In the genomic region with DNA sequence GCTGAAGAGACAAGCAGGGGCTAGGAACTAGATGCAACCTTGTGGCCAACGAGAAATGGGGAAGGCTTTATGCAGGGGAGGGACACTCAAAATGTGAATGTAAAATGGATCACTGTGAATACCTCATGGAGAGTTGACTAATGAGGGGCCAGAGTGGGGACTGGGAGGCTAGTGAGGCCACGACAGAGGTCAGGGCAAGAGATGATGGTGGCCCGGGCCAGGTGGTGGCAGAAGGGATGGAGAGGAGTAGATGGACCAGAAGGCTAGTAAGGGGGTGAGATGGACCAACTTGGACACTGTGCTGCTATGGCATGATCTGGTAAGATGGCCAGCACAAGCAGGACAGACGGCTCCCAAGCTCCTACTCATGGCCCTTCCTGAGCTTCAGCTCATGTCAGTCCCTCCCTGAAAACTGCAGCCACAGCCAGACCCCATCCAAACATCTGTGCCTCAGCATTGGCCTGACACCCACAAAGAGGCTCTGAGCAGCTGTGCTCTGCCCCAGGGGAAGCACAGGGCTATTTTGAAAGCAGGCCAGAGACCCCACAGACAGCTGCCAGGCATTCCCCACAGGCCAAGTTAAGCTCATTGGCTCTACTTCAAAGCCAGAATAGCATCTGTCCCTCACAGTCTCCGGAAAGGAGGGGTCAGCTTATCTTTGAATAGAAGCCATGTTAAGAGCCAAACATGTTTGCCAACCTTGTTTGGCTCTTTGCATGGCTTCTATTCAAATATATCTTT, we compare ENCODE assay signal across 13 cellular contexts. TPM values are rescaled to one million over a fixed set of nuclear protein-coding genes. Genes with fewer than 3 reads are reported as not detected.
A peak's percentile ranks its signal among the peaks of the same experiment; 100 is the strongest.
DNase-seq lines count a peak whose midpoint lies in the region; ATAC-seq, FAIRE-seq and TF ChIP-seq lines count a peak whose summit lies in the region.
"Had no signal": no experiment of that assay in that cellular context is flagged by ENCODE, and none has a peak within 500 bp of the region (broad histone marks: within the 10 kb centered on the region; RNA-seq: fewer than 3 reads in every experiment).

No MANE protein-coding gene starts in this region.

- H3K27ac ChIP-seq in GM12878 (ENCODE audit: control insufficient read depth, insufficient read depth): no peak overlapping the region

- TF ChIP-seq EP300 in GM12878 (IDR thresholded peaks at IDR 0.05; ENCODE audit: borderline replicate concordance in 1 of 2, control insufficient read depth in 1 of 2, low read depth in 2 of 2, low read length in 2 of 2): no peak

- H3K27me3 Mint-ChIP-seq in nephron (ENCODE audit: low read depth): peaks cover 3% of the 10 kb centered on the region
- peaks cover 48% of the 10 kb centered on the region for H3K27me3 Mint-ChIP-seq in activated naive CD4-positive, alpha-beta T cell treated with anti-CD3 and anti-CD28 coated beads, Interleukin-2, amount 10 ng/mL, durations not matched to agents 7 days and 5 days
- H3K27me3 Mint-ChIP-seq: activated T-helper 17 cell treated with anti-CD3 and anti-CD28 coated beads, Interleukin-2, amount 50 U/mL, for 72 hours; CD4-positive, alpha-beta T cell had no signal

- no peak for FAIRE-seq in GM12878 (lab: Jason Lieb, UNC)
- FAIRE-seq: colon had no signal

- in situ Hi-C loops in GM12878 (cut with MboI): no loop called here

- no peaks in the 10 kb centered on the region for H3K36me3 ChIP-seq in GM12878 (ENCODE audit: control insufficient read depth in 2 of 2, insufficient read depth in 2 of 2, low read length in 1 of 2)

- BruUV-seq in GM12878 (replicated peaks; lab: Mats Ljungman, UMichigan): no TSS peak

- TF ChIP-seq RAD21 in GM12878 (IDR thresholded peaks at IDR 0.05; ENCODE audit: insufficient read depth, low read depth, low read length): no peak

- POLR2A ChIA-PET in GM12878 (lab: Charles Lee): interaction anchor here (0.9 to 1.2 kb wide), 3 partner anchors 17 to 285 kb away, joined by 3 read pairs; a partner anchor contains a TSS

- no peak for TF ChIP-seq POLR2A in GM12878 (IDR thresholded peaks at IDR 0.05; ENCODE audit: low read depth, low read length)

- ATAC-seq in GM18868 (IDR thresholded peaks at IDR 0.05; ENCODE audit: unreplicated experiment) (peak; percentile 64), HG03460 (IDR thresholded peaks at IDR 0.05; ENCODE audit: unreplicated experiment) (peak; percentile 59), GM12878 (peak; percentile 69), HG03196 (IDR thresholded peaks at IDR 0.05; ENCODE audit: unreplicated experiment) (no peak)
- ATAC-seq: activated T-helper 17 cell treated with anti-CD3 and anti-CD28 coated beads, Interleukin-2, amount 50 U/mL, for 72 hours had no signal

- intact Hi-C loops in GM12878 (cut with micrococcal nuclease; ENCODE audit: unreplicated experiment): no loop called here

- peaks cover 50% of the 10 kb centered on the region for H3K36me3 Mint-ChIP-seq in nephron (ENCODE audit: low read depth)
- no peaks in the 10 kb centered on the region for H3K36me3 Mint-ChIP-seq in activated naive CD4-positive, alpha-beta T cell treated with anti-CD3 and anti-CD28 coated beads, Interleukin-2, amount 10 ng/mL, durations not matched to agents 7 days and 5 days

- RAD21 ChIA-PET in GM12878 (lab: Charles Lee; ENCODE audit: unreplicated experiment): interaction anchor here (0.6 to 1.6 kb wide), 6 partner anchors 15 to 88 kb away, joined by 3 to 4 read pairs (median 3); a partner anchor contains a TSS

- H4K20me1 ChIP-seq in GM12878 (ENCODE audit: control insufficient read depth, insufficient read depth): no peaks in the 10 kb centered on the region

- H3K4me3 Mint-ChIP-seq in nephron: peak overlapping the region in 2 of 3 experiments; percentile 85 to 93
- H3K4me3 Mint-ChIP-seq in activated naive CD4-positive, alpha-beta T cell treated with anti-CD3 and anti-CD28 coated beads, Interleukin-2, amount 10 ng/mL, durations not matched to agents 7 days and 5 days: no peak overlapping the region
- H3K4me3 Mint-ChIP-seq: activated T-helper 17 cell treated with anti-CD3 and anti-CD28 coated beads, Interleukin-2, amount 50 U/mL, for 72 hours; CD4-positive, alpha-beta T cell; mesothelial cell of epicardium had no signal

- TF ChIP-seq CTCF in GM12878 (IDR thresholded peaks at IDR 0.05 in 2 of 3, conservative IDR thresholded peaks at IDR 0.05 in 1 of 3; ENCODE audit: control insufficient read depth in 2 of 3, extremely low read depth in 1 of 3, insufficient read depth in 1 of 3, low read depth in 3 of 3, low read length in 3 of 3): no peak
- no peak for TF ChIP-seq CTCF in nephron (IDR thresholded peaks at IDR 0.05; ENCODE audit: unreplicated experiment in 3 of 3)

- no peaks in the 10 kb centered on the region for H3K9me3 ChIP-seq in GM12878 (replicated peaks; ENCODE audit: control insufficient read depth, insufficient read depth, low read length)

- whole genome bisulfite sequencing in GM12878 (ENCODE audit: insufficient coverage, insufficient replicate concordance, low lambda C conversion rate, missing lambda C conversion rate): 22% methylated on average over 5 of the region's 5 CpGs

- H3K9me3 Mint-ChIP-seq in nephron: no peaks in the 10 kb centered on the region
- no peaks in the 10 kb centered on the region for H3K9me3 Mint-ChIP-seq in activated naive CD4-positive, alpha-beta T cell treated with anti-CD3 and anti-CD28 coated beads, Interleukin-2, amount 10 ng/mL, durations not matched to agents 7 days and 5 days
- H3K9me3 Mint-ChIP-seq: activated T-helper 17 cell treated with anti-CD3 and anti-CD28 coated beads, Interleukin-2, amount 50 U/mL, for 72 hours; CD4-positive, alpha-beta T cell; mesothelial cell of epicardium had no signal

- H3K4me1 ChIP-seq in GM12878 (ENCODE audit: control insufficient read depth, insufficient read depth, low read length): peaks cover 6% of the 10 kb centered on the region

- no peak overlapping the region for H2AFZ ChIP-seq in GM12878 (ENCODE audit: control insufficient read depth, low read depth, low read length)

- H3K27ac Mint-ChIP-seq in nephron: peak overlapping the region in 2 of 3 experiments; percentile 51 to 69
- H3K27ac Mint-ChIP-seq in activated naive CD4-positive, alpha-beta T cell treated with anti-CD3 and anti-CD28 coated beads, Interleukin-2, amount 10 ng/mL, durations not matched to agents 7 days and 5 days: no peak overlapping the region
- H3K27ac Mint-ChIP-seq: activated T-helper 17 cell treated with anti-CD3 and anti-CD28 coated beads, Interleukin-2, amount 50 U/mL, for 72 hours; CD4-positive, alpha-beta T cell; mesothelial cell of epicardium had no signal

- no peaks in the 10 kb centered on the region for H3K79me2 ChIP-seq in GM12878 (ENCODE audit: control insufficient read depth, insufficient read depth, low read length)

- SMC1A ChIA-PET in GM12878 (lab: Charles Lee; ENCODE audit: uncharacterized antibody, unreplicated experiment): interaction anchor here (0.9 to 6.0 kb wide), 9 partner anchors 9 to 164 kb away, joined by 3 to 28 read pairs (median 6); a partner anchor contains a TSS

- no peak overlapping the region for H3K9ac ChIP-seq in GM12878 (ENCODE audit: control insufficient read depth, insufficient read depth, low read length)

- no peaks in the 10 kb centered on the region for H3K27me3 ChIP-seq in GM12878 (replicated peaks in 1 of 2; ENCODE audit: control insufficient read depth in 2 of 2, insufficient read depth in 2 of 2, low read length in 1 of 2)

- no peak overlapping the region for H3K4me3 ChIP-seq in GM12878
- H3K4me3 ChIP-seq: skin epidermis had no signal

- H3K4me1 Mint-ChIP-seq in nephron: peaks cover 61% of the 10 kb centered on the region
- no peaks in the 10 kb centered on the region for H3K4me1 Mint-ChIP-seq in activated naive CD4-positive, alpha-beta T cell treated with anti-CD3 and anti-CD28 coated beads, Interleukin-2, amount 10 ng/mL, durations not matched to agents 7 days and 5 days
- H3K4me1 Mint-ChIP-seq: activated T-helper 17 cell treated with anti-CD3 and anti-CD28 coated beads, Interleukin-2, amount 50 U/mL, for 72 hours; mesothelial cell of epicardium had no signal

- no peak overlapping the region for H3K4me2 ChIP-seq in GM12878 (ENCODE audit: control insufficient read depth, insufficient read depth)

- DNase-seq in GM12878 (ENCODE audit: low read depth, low spot score) (no peak), glomerular visceral epithelial cell (ENCODE audit: extremely low spot score) (no peak), activated T-cell treated with anti-CD3 and anti-CD28 coated beads for 4 hours (no peak)
- no peak for DNase-seq in activated naive CD4-positive, alpha-beta T cell treated with anti-CD3 and anti-CD28 coated beads, Interleukin-2, amount 10 ng/mL, durations not matched to agents 7 days and 5 days
- DNase-seq: CD4-positive, alpha-beta T cell had no signal

- CTCF ChIA-PET in GM12878 (lab: Yijun Ruan, JAX): interaction anchor here (0.8 to 3.6 kb wide), 4 partner anchors 13 to 616 kb away, joined by 3 to 20 read pairs (median 10); no protein-coding TSS in a partner anchor
- CTCF ChIA-PET in activated naive CD4-positive, alpha-beta T cell treated with anti-CD3 and anti-CD28 coated beads, Interleukin-2, amount 10 ng/mL, durations not matched to agents 7 days and 5 days (lab: Charles Lee): interaction anchor here (1.0 to 1.4 kb wide), 2 partner anchors 16 to 26 kb away, joined by 3 read pairs; no protein-coding TSS in a partner anchor

RNA-seq across cellular contexts. Expression of a gene that starts 22.1 kb away (rescaled TPM):
- 72.1 and 75.2 TPM in 2 replicates for total RNA-seq in GM12878 (2013; cell fraction: nucleolus; rRNA removed)
- 6.9 and 7.7 TPM in 2 replicates for total RNA-seq in GM12878 (2014; rRNA removed)
- total RNA-seq in GM12878 (2014; rRNA removed; fragmentation: Illumina TruSeq; extraction: Trizol): 5.4 and 6.2 TPM in 2 replicates
- 7.3 and 7.9 TPM in 2 replicates for total RNA-seq in GM12878 (2021)
- polyA plus RNA-seq in GM12878 (2011; ENCODE audit: low read depth): 12.8 TPM
- 7.2 and 7.6 TPM in 2 replicates for polyA plus RNA-seq in GM12878 (2011; rRNA removed)
- 7.4 and 8.9 TPM in 2 replicates for polyA plus RNA-seq in GM12878 (2011; cell fraction: cytosol; rRNA removed)
- 7.2 and 16.1 TPM in 2 replicates for polyA plus RNA-seq in GM12878 (2011; cell fraction: nucleus; rRNA removed)
- polyA plus RNA-seq in GM12878 (2012): 11.7 and 12.9 TPM in 2 replicates
- 4.9 and 6.0 TPM in 2 replicates for polyA plus RNA-seq in GM12878 (2014; fragmentation: Illumina TruSeq; extraction: Trizol)
- 10 to 100 TPM in 1 of 2 experiments, 1 to 10 TPM in 1; 9.1 to 10.6 TPM for polyA plus RNA-seq in GM12878 (2014; fragmentation: Nextera tagmentation; extraction: Ambion mirVana)
- 4.7 and 5.7 TPM in 2 replicates for polyA plus RNA-seq in GM12878 (2014; rRNA removed)
- polyA plus RNA-seq in GM12878 (2016; fragmentation: Nextera tagmentation; extraction: Ambion mirVana): 10 to 100 TPM in 1 of 2 experiments, 1 to 10 TPM in 1; 7.4 to 10.9 TPM
- polyA minus RNA-seq in GM12878 (2011; rRNA and poly(A)+ RNA removed): 9.7 and 11.3 TPM in 2 replicates
- polyA minus RNA-seq in GM12878 (2011; cell fraction: cytosol; rRNA and poly(A)+ RNA removed): 2.1 and 2.3 TPM in 2 replicates
- 2.5 and 4.0 TPM in 2 replicates for polyA minus RNA-seq in GM12878 (2011; cell fraction: nucleus; rRNA and poly(A)+ RNA removed)
- total RNA-seq: CD4-positive, alpha-beta T cell had no signal

RNA-seq across cellular contexts. Expression of a gene that starts 51.9 kb away (rescaled TPM):
- 5.2 and 5.4 TPM in 2 replicates for total RNA-seq in GM12878 (2013; cell fraction: nucleolus; rRNA removed)
- 0.22 and 0.62 TPM in 2 replicates for total RNA-seq in GM12878 (2014; rRNA removed)
- total RNA-seq in GM12878 (2014; rRNA removed; fragmentation: Illumina TruSeq; extraction: Trizol): 0.18 TPM in 1 of 2 replicates, not detected in the other
- total RNA-seq in GM12878 (2021): 0.24 and 0.36 TPM in 2 replicates
- not detected for polyA plus RNA-seq in GM12878 (2011; ENCODE audit: low read depth)
- polyA plus RNA-seq in GM12878 (2011; rRNA removed): 0.69 and 1.7 TPM in 2 replicates
- polyA plus RNA-seq in GM12878 (2011; cell fraction: cytosol; rRNA removed): 3.7 TPM in 2 replicates
- polyA plus RNA-seq in GM12878 (2011; cell fraction: nucleus; rRNA removed): 9.9 and 11.1 TPM in 2 replicates
- 0.73 and 1.2 TPM in 2 replicates for polyA plus RNA-seq in GM12878 (2012)
- not detected in 2 replicates for polyA plus RNA-seq in GM12878 (2014; fragmentation: Illumina TruSeq; extraction: Trizol)
- not detected for polyA plus RNA-seq in GM12878 (2014; fragmentation: Nextera tagmentation; extraction: Ambion mirVana)
- polyA plus RNA-seq in GM12878 (2014; rRNA removed): 0.13 and 0.51 TPM in 2 replicates
- polyA plus RNA-seq in GM12878 (2016; fragmentation: Nextera tagmentation; extraction: Ambion mirVana): under 1 TPM; 0.39 to 0.86 TPM
- polyA minus RNA-seq in GM12878 (2011; rRNA and poly(A)+ RNA removed): 0.80 and 1.6 TPM in 2 replicates
- 0.94 and 1.9 TPM in 2 replicates for polyA minus RNA-seq in GM12878 (2011; cell fraction: cytosol; rRNA and poly(A)+ RNA removed)
- polyA minus RNA-seq in GM12878 (2011; cell fraction: nucleus; rRNA and poly(A)+ RNA removed): 2.5 and 2.8 TPM in 2 replicates
- total RNA-seq: activated T-helper 17 cell treated with anti-CD3 and anti-CD28 coated beads, Interleukin-2, amount 50 U/mL, for 72 hours; CD4-positive, alpha-beta T cell had no signal
